30 cellular contexts compared by ENCODE assay signal in the genomic region with DNA sequence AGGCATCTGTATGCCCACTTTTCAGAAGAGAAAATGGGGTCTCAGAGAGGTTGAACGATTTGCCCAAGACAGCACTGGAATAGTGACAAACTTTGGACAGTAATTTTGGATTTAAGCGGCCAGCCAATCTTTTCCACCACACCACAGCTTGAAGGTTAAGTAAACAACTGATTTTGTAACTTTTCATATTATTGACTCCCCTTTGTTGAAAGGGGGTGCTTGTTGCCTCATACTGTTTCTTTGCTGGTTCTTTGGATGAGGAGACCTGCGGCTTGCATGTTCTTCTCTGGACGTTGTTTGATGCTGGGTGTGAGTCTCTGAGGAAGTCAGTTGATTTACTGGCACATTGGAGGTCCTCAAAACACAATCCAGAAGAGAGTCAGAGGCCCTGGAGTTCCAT. TPM values are rescaled to one million over a fixed set of nuclear protein-coding genes. Genes with fewer than 3 reads are reported as not detected.
"Had no signal": no experiment of that assay in that cellular context is flagged by ENCODE, and none has a peak within 500 bp of the region (broad histone marks: within the 10 kb centered on the region; RNA-seq: fewer than 3 reads in every experiment).

No MANE protein-coding gene starts in this region.

- H3K4me1 Mint-ChIP-seq: endodermal cell had no signal

- H3K4me3 ChIP-seq: colonic mucosa, coronary artery, dorsolateral prefrontal cortex, esophagus muscularis mucosa, esophagus squamous epithelium, gastrocnemius medialis, gastroesophageal sphincter, heart left ventricle, heart right ventricle had no signal

- DNase-seq: colonic mucosa; cortex of kidney; dermis blood vessel endothelial cell; dorsolateral prefrontal cortex; effector CD4-positive, alpha-beta T cell; effector CD8-positive, alpha-beta T cell; effector memory CD4-positive, alpha-beta T cell; effector memory CD8-positive, alpha-beta T cell; endodermal cell; erythroblast; esophagus squamous epithelium; foreskin fibroblast; foreskin keratinocyte; foreskin melanocyte; gastrocnemius medialis; glutamatergic neuron; head of caudate nucleus; heart left ventricle; heart right ventricle had no signal

- H3K9me3 ChIP-seq: colonic mucosa, esophagus squamous epithelium, gastrocnemius medialis had no signal

- H3K27ac ChIP-seq: colonic mucosa, coronary artery, dorsolateral prefrontal cortex, epithelial cell of prostate, esophagus muscularis mucosa, esophagus squamous epithelium, foreskin keratinocyte, gastrocnemius medialis, gastroesophageal sphincter, heart left ventricle, heart right ventricle had no signal

- FAIRE-seq: colon, endometrium, endothelial cell of umbilical vein, frontal cortex had no signal

- H3K36me3 ChIP-seq: colonic mucosa, esophagus muscularis mucosa, esophagus squamous epithelium, gastrocnemius medialis, gastroesophageal sphincter, heart left ventricle, heart right ventricle had no signal

- H3K9me3 Mint-ChIP-seq: dendritic cell treated with granulocyte-macrophage colony-stimulating factor and Interleukin-4, amounts not matched to agents 40 ng/mL and 50 ng/mL, for 4 days; effector memory CD8-positive, alpha-beta T cell had no signal

- H3K27me3 ChIP-seq: colonic mucosa had no signal

- H3K27ac Mint-ChIP-seq: dendritic cell treated with granulocyte-macrophage colony-stimulating factor and Interleukin-4, amounts not matched to agents 40 ng/mL and 50 ng/mL, for 4 days; effector memory CD8-positive, alpha-beta T cell; endodermal cell had no signal

- ATAC-seq: effector memory CD8-positive, alpha-beta T cell; esophagus mucosa; foreskin keratinocyte; gastrocnemius medialis; gastroesophageal sphincter; heart left ventricle; heart right ventricle had no signal

- H3K4me3 Mint-ChIP-seq: dendritic cell treated with granulocyte-macrophage colony-stimulating factor and Interleukin-4, amounts not matched to agents 40 ng/mL and 50 ng/mL, for 4 days; effector memory CD8-positive, alpha-beta T cell; endodermal cell had no signal

- H3K4me1 ChIP-seq: colonic mucosa, esophagus muscularis mucosa, esophagus squamous epithelium, foreskin keratinocyte, gastrocnemius medialis, gastroesophageal sphincter, heart left ventricle, heart right ventricle had no signal

RNA-seq across cellular contexts. Expression of gene GABBR2, which starts 11.7 kb away (rescaled TPM):
- total RNA-seq: esophagus mucosa, esophagus squamous epithelium, fibroblast of villous mesenchyme, foreskin keratinocyte had no signal
- polyA plus RNA-seq: foreskin keratinocyte had no signal
